12 cellular contexts compared by ENCODE assay signal in the genomic region with DNA sequence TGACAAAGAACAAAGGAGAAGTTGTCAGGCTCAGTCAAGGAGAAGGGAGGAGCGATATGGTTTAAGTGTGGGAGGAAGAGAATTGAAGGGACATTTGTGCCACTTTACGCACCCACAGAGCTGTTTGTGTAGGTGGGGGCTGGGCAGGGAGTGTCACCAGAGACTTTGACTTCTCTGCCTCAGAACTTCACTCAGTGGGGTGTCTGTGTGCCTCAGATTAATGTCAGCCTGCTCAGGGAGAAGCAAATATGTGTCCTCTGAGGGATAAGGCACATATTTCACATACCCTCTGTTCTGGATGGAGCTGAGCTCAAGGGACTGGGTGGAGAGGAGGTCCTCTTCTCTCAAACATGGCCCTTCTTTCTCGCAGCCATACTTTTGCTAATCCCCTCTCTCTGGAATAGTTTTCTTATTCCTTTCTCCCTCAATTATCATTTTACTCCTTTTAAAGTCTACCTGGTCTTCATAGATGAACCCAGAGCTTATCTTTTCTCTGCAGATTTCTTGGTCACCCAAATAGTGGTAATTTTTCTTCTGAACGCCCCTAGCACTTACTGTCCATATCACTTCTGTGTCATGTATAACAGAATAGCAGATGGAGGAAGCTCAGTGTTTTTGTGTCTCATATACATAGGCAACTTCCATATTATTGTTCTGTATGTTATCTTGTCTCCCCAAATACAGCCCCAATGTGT.
DNase-seq lines count a peak whose midpoint lies in the region; ATAC-seq and TF ChIP-seq lines count a peak whose summit lies in the region.
"Had no signal": no experiment of that assay in that cellular context is flagged by ENCODE, and none has a peak within 500 bp of the region (broad histone marks: within the 10 kb centered on the region; RNA-seq: fewer than 3 reads in every experiment).

No MANE protein-coding gene starts in this region.

- H3K27me3 Mint-ChIP-seq in CD14-positive monocyte (ENCODE audit: low read depth in 3 of 3), result peaks cover 0 to 2% (median 0%) of the 10 kb centered on the region in 3 donors
- H3K27me3 Mint-ChIP-seq in central memory CD8-positive, alpha-beta T cell, result no peaks in the 10 kb centered on the region
- H3K27me3 Mint-ChIP-seq in naive thymus-derived CD4-positive, alpha-beta T cell, result no peaks in the 10 kb centered on the region

- peaks cover 5 to 22% of the 10 kb centered on the region in 2 donors for H3K36me3 Mint-ChIP-seq in CD14-positive monocyte
- peaks cover 7% of the 10 kb centered on the region for H3K36me3 Mint-ChIP-seq in central memory CD8-positive, alpha-beta T cell (ENCODE audit: insufficient read depth)
- peaks cover 4 to 27% (median 12%) of the 10 kb centered on the region in 5 donors for H3K36me3 Mint-ChIP-seq in naive thymus-derived CD4-positive, alpha-beta T cell

- no peak overlapping the region for H3K4me3 Mint-ChIP-seq in CD14-positive monocyte
- H3K4me3 Mint-ChIP-seq in central memory CD8-positive, alpha-beta T cell, result no peak overlapping the region
- no peak overlapping the region for H3K4me3 Mint-ChIP-seq in naive thymus-derived CD4-positive, alpha-beta T cell
- H3K4me3 Mint-ChIP-seq: activated T-helper 1 cell treated with anti-CD3 and anti-CD28 coated beads, Interleukin-12 subunit alpha, Interleukin-12 subunit beta, Interleukin-2, Interleukin-4 antibody, amounts not matched to agents 30 ng/mL and 10 ng/mL and 1 ng/mL, durations not matched to agents 14 hours and 24 hours and 36 hours had no signal

- no peaks in the 10 kb centered on the region for H3K36me3 ChIP-seq in naive thymus-derived CD4-positive, alpha-beta T cell (ENCODE audit: control insufficient read depth in 2 of 3, insufficient read depth in 3 of 3, low read length in 3 of 3)
- H3K36me3 ChIP-seq in aorta (ENCODE audit: control insufficient read depth in 1 of 2, insufficient read depth in 2 of 2, low read length in 1 of 2), result no peaks in the 10 kb centered on the region

- peaks cover 0 to 2% (median 0%) of the 10 kb centered on the region in 7 donors for H3K9me3 Mint-ChIP-seq in CD14-positive monocyte
- H3K9me3 Mint-ChIP-seq in central memory CD8-positive, alpha-beta T cell, result no peaks in the 10 kb centered on the region
- no peaks in the 10 kb centered on the region for H3K9me3 Mint-ChIP-seq in naive thymus-derived CD4-positive, alpha-beta T cell
- H3K9me3 Mint-ChIP-seq: activated T-helper 1 cell treated with anti-CD3 and anti-CD28 coated beads, Interleukin-12 subunit alpha, Interleukin-12 subunit beta, Interleukin-2, Interleukin-4 antibody, amounts not matched to agents 30 ng/mL and 10 ng/mL and 1 ng/mL, durations not matched to agents 14 hours and 24 hours and 36 hours had no signal

- TF ChIP-seq CTCF in CD14-positive monocyte (IDR thresholded peaks at IDR 0.05) (no peak), NB4 (IDR thresholded peaks at IDR 0.05; ENCODE audit: low read depth, low read length) (no peak)

- CTCF ChIA-PET in naive thymus-derived CD4-positive, alpha-beta T cell (lab: Charles Lee), result interaction anchor here (0.5 to 1.0 kb wide), 2 partner anchors 20 to 27 kb away, joined by 3 read pairs; no protein-coding TSS in a partner anchor

- no peak overlapping the region for H3K27ac ChIP-seq in naive thymus-derived CD4-positive, alpha-beta T cell (ENCODE audit: low read depth, low read length)
- H3K27ac ChIP-seq in aorta (ENCODE audit: low read depth in 1 of 2, low read length in 2 of 2), result no peak overlapping the region

- POLR2A ChIA-PET in naive thymus-derived CD4-positive, alpha-beta T cell (lab: Charles Lee), result no interaction called here

- no peaks in the 10 kb centered on the region for H3K27me3 ChIP-seq in naive thymus-derived CD4-positive, alpha-beta T cell (ENCODE audit: control insufficient read depth in 2 of 2, insufficient read depth in 2 of 2, low read length in 2 of 2)
- H3K27me3 ChIP-seq in aorta (ENCODE audit: control insufficient read depth in 1 of 2, insufficient read depth in 2 of 2, low read length in 1 of 2), result no peaks in the 10 kb centered on the region

- H3K4me1 ChIP-seq in naive thymus-derived CD4-positive, alpha-beta T cell (ENCODE audit: control insufficient read depth in 2 of 2, insufficient read depth in 2 of 2, low read length in 2 of 2), result peaks cover 26 to 30% of the 10 kb centered on the region in 2 donors
- H3K4me1 ChIP-seq in aorta (ENCODE audit: control insufficient read depth in 1 of 2, insufficient read depth in 2 of 2, low read length in 2 of 2), result no peaks in the 10 kb centered on the region

- 60 to 71% methylated on average over 4 of the region's 4 CpGs for WGBS in aorta, 2 donors

- H3K4me3 ChIP-seq in NB4 (ENCODE audit: low read depth, low read length) (no peak overlapping the region), aorta (ENCODE audit: low read length in 2 of 2) (no peak overlapping the region)
- no peak overlapping the region for H3K4me3 ChIP-seq in naive thymus-derived CD4-positive, alpha-beta T cell (ENCODE audit: low read length)

- no peaks in the 10 kb centered on the region for H3K9me3 ChIP-seq in naive thymus-derived CD4-positive, alpha-beta T cell (ENCODE audit: control insufficient read depth in 2 of 3, low read length in 3 of 3)
- H3K9me3 ChIP-seq in aorta (ENCODE audit: control insufficient read depth, low read length), result no peaks in the 10 kb centered on the region

- H3K4me1 Mint-ChIP-seq in CD14-positive monocyte, result peaks cover 40% of the 10 kb centered on the region
- H3K4me1 Mint-ChIP-seq in central memory CD8-positive, alpha-beta T cell, result peaks cover 80% of the 10 kb centered on the region
- peaks cover 30 to 81% (median 64%) of the 10 kb centered on the region in 7 donors for H3K4me1 Mint-ChIP-seq in naive thymus-derived CD4-positive, alpha-beta T cell

- intact Hi-C loops in CD14-positive monocyte (cut with micrococcal nuclease) (loop anchor here in 1 of 2 donors (10.0 kb wide), 1 partner anchor 55 kb away; no protein-coding TSS in a partner anchor), aorta (cut with DNase I) (no loop called here)
- intact Hi-C loops in naive thymus-derived CD4-positive, alpha-beta T cell (cut with micrococcal nuclease), result no loop called here

- H3K27ac Mint-ChIP-seq in CD14-positive monocyte, result peak overlapping the region; percentile 30 to 81 (median 65)
- H3K27ac Mint-ChIP-seq in central memory CD8-positive, alpha-beta T cell (ENCODE audit: low read depth), result peak overlapping the region; percentile 68
- peak overlapping the region in 3 of 9 donors; percentile 2 to 76 (median 12) for H3K27ac Mint-ChIP-seq in naive thymus-derived CD4-positive, alpha-beta T cell
- H3K27ac Mint-ChIP-seq: activated T-helper 1 cell treated with anti-CD3 and anti-CD28 coated beads, Interleukin-12 subunit alpha, Interleukin-12 subunit beta, Interleukin-2, Interleukin-4 antibody, amounts not matched to agents 30 ng/mL and 10 ng/mL and 1 ng/mL, durations not matched to agents 14 hours and 24 hours and 36 hours had no signal

- no peak for ATAC-seq in central memory CD8-positive, alpha-beta T cell (replicated peaks; ENCODE audit: extremely low read depth, poor library complexity, severe bottlenecking)
- peak; percentile 26 for ATAC-seq in naive thymus-derived CD4-positive, alpha-beta T cell
- ATAC-seq in GM19023 (IDR thresholded peaks at IDR 0.05; ENCODE audit: unreplicated experiment) (no peak), aorta (ENCODE audit: low FRiP score) (no peak)

- TF ChIP-seq POLR2A in NB4 (IDR thresholded peaks at IDR 0.05; ENCODE audit: extremely low read depth, insufficient read length), result no peak

- DNase-seq in CD14-positive monocyte (ENCODE audit: low spot score) (no peak), NB4 (ENCODE audit: low read depth) (peak; percentile 22), mesenteric fat pad (ENCODE audit: low spot score) (no peak), NCI-H187 (lab: John Stamatoyannopoulos, UW) (no peak), aorta (no peak)
- no peak for DNase-seq in central memory CD8-positive, alpha-beta T cell (ENCODE audit: low spot score in 2 of 2)
- DNase-seq in naive thymus-derived CD4-positive, alpha-beta T cell, result no peak
- DNase-seq: activated CD4-positive, alpha-beta T cell treated with anti-CD3 and anti-CD28 coated beads, Interleukin-2, amount 50 U/mL, for 1 hour; DMS79; NCI-H2107 had no signal
